ENCODE assay signal across 11 cellular contexts in the genomic region with DNA sequence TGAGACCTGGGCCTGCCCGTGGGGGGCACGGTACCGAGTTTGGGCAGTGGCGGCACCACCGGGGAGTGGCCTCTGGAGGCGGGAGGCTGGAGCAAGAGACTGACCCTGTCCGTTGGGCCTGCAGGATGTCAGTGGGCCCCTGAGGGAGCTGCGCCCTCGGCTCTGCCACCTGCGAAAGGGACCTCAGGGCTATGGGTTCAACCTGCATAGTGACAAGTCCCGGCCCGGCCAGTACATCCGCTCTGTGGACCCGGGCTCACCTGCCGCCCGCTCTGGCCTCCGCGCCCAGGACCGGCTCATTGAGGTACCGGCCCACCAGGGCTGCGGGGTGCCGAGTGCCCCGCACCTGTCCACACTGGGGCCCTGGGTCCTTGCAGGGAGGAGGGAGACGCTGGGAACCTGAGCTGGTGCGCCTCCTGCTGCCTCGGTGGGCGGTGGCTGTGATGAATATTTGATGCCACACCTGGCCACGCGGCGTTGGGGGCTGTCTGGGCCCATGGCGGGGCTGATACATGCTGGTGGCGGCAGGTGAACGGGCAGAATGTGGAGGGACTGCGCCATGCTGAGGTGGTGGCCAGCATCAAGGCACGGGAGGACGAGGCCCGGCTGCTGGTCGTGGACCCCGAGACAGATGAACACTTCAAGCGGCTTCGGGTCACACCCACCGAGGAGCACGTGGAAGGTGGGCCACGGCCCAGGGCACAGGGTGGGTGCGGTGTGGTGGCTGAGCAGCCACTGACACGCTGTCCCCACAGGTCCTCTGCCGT. TPM values are rescaled to one million over a fixed set of nuclear protein-coding genes. Genes with fewer than 3 reads are reported as not detected.
DNase-seq lines count a peak whose midpoint lies in the region; ATAC-seq and TF ChIP-seq lines count a peak whose summit lies in the region.
"Had no signal": no experiment of that assay in that cellular context is flagged by ENCODE, and none has a peak within 500 bp of the region (broad histone marks: within the 10 kb centered on the region; RNA-seq: fewer than 3 reads in every experiment).

No MANE protein-coding gene starts in this region.

- H3K4me1 ChIP-seq in PC-3 (ENCODE audit: insufficient read depth, low read length) (peaks cover 73% of the 10 kb centered on the region), ectodermal cell (ENCODE audit: control insufficient read depth, insufficient read depth, low read length) (peaks cover 18% of the 10 kb centered on the region), muscle layer of duodenum (ENCODE audit: control insufficient read depth in 1 of 2, insufficient read depth in 2 of 2, low read length in 2 of 2) (peaks cover 3 to 81% of the 10 kb centered on the region in 2 donors), thyroid gland (peaks cover 26 to 72% of the 10 kb centered on the region in 2 donors)

- H2AFZ ChIP-seq in PC-3 (ENCODE audit: low read length), result no peak overlapping the region

- peak overlapping the region; percentile 85 for H3K4me2 ChIP-seq in PC-3 (ENCODE audit: low read length)

- no peaks in the 10 kb centered on the region for H4K20me1 ChIP-seq in PC-3 (ENCODE audit: low read length)

- H3K36me3 ChIP-seq in PC-3 (ENCODE audit: low read depth, low read length) (no peaks in the 10 kb centered on the region; the same call in 1 of the 2 replicates), ectodermal cell (ENCODE audit: control insufficient read depth, insufficient read depth, low read length) (no peaks in the 10 kb centered on the region), muscle layer of duodenum (ENCODE audit: control insufficient read depth in 1 of 2, insufficient read depth in 2 of 2, low read length in 2 of 2) (peaks cover 0 to 8% of the 10 kb centered on the region in 2 donors), thyroid gland (peaks cover 0 to 8% of the 10 kb centered on the region in 2 donors)

- POLR2A ChIA-PET in PC-3 (lab: Charles Lee; ENCODE audit: unreplicated experiment), result interaction anchor here (0.8 kb wide), 1 partner anchor 13 kb away, joined by 4 read pairs; no protein-coding TSS in a partner anchor

- H3K27ac ChIP-seq in PC-3 (ENCODE audit: low read length) (peak overlapping the region; percentile 93), ectodermal cell (ENCODE audit: insufficient read depth, low read depth, low read length, poor library complexity, severe bottlenecking) (peak overlapping the region; percentile 60), muscle layer of duodenum (ENCODE audit: low read length) (peak overlapping the region; percentile 45), thyroid gland (peak overlapping the region; percentile 78 to 81 (median 78))

- CTCF ChIA-PET in PC-3 (lab: Charles Lee), result no interaction called here

- intact Hi-C loops in PC-3 (cut with micrococcal nuclease) (no loop called here), thyroid gland (cut with DNase I) (no loop called here)

- H3K4me3 ChIP-seq in PC-3 (ENCODE audit: low read length) (peak overlapping the region; percentile 63), ectodermal cell (ENCODE audit: insufficient read depth, low read depth, low read length) (no peak overlapping the region), muscle layer of duodenum (ENCODE audit: low read depth in 1 of 2, low read length in 2 of 2) (peak overlapping the region in 1 of 2 donors; percentile 48), thyroid gland (replicated peaks in 1 of 3) (peak overlapping the region in 1 of 3 donors; percentile 8)

- no peaks in the 10 kb centered on the region for H3K9me2 ChIP-seq in PC-3 (replicated peaks; ENCODE audit: low read length)

- H3F3A ChIP-seq in PC-3 (ENCODE audit: low read length, unreplicated experiment), result no peaks in the 10 kb centered on the region

- TF ChIP-seq POLR2A in thyroid gland (IDR thresholded peaks at IDR 0.05), result no peak

- no peak for ATAC-seq in PC-3
- ATAC-seq: esophagus mucosa had no signal

- H3K9ac ChIP-seq in PC-3 (ENCODE audit: low read length), result peak overlapping the region; percentile 82

- peaks cover 36% of the 10 kb centered on the region for H3K79me2 ChIP-seq in PC-3 (ENCODE audit: low read length)

- no peak for DNase-seq in PC-3
- no peak for DNase-seq in thyroid gland
- no peak for DNase-seq in midbrain (lab: John Stamatoyannopoulos, UW)
- DNase-seq in stimulated activated CD4-positive, alpha-beta T cell treated with anti-CD3 and anti-CD28 coated beads, Interleukin-15, amount 100 ng/mL, for 24 hours, result no peak
- no peak for DNase-seq in NCI-H1048 (lab: John Stamatoyannopoulos, UW)
- DNase-seq in NCI-H1105 (lab: John Stamatoyannopoulos, UW), result no peak
- DNase-seq: NCI-H1436 treated with DMSO at 0.1 percent for 48 hours had no signal

- 95% methylated on average over 47 of the region's 47 CpGs for WGBS in ectodermal cell, 2 experiments
- 83 to 94% methylated on average over 26 to 32 of the region's 47 CpGs for WGBS in thyroid gland, 2 donors

- no TSS peak for BruUV-seq in PC-3 (replicated peaks; lab: Mats Ljungman, UMichigan)

- no peak for TF ChIP-seq CTCF in PC-3 (conservative IDR thresholded peaks at IDR 0.05; ENCODE audit: low read depth, low read length)
- TF ChIP-seq CTCF in thyroid gland (IDR thresholded peaks at IDR 0.05), result no peak

- no peaks in the 10 kb centered on the region for H3K27me3 ChIP-seq in PC-3 (ENCODE audit: low read length)
- H3K27me3 ChIP-seq in ectodermal cell (ENCODE audit: control insufficient read depth, insufficient read depth, low read length, poor library complexity, severe bottlenecking), result no peaks in the 10 kb centered on the region
- no peaks in the 10 kb centered on the region for H3K27me3 ChIP-seq in muscle layer of duodenum (ENCODE audit: low read depth, low read length)
- no peaks in the 10 kb centered on the region for H3K27me3 ChIP-seq in thyroid gland

- H3K9me3 ChIP-seq in PC-3 (ENCODE audit: low read length) (no peaks in the 10 kb centered on the region), ectodermal cell (ENCODE audit: control insufficient read depth, low read length) (no peaks in the 10 kb centered on the region), muscle layer of duodenum (ENCODE audit: control insufficient read depth in 1 of 2, low read length in 2 of 2) (no peaks in the 10 kb centered on the region), thyroid gland (no peaks in the 10 kb centered on the region)

RNA-seq across cellular contexts. Expression of a gene that starts 9.7 kb away (rescaled TPM):
- total RNA-seq in PC-3 (2014; rRNA removed), result 145 and 160 TPM in 2 replicates
- polyA plus RNA-seq in ectodermal cell (2013, experiment 1 of 4), result 9.0 TPM
- polyA plus RNA-seq in ectodermal cell (2013, experiment 2 of 4), result 6.7 TPM
- polyA plus RNA-seq in ectodermal cell (2013, experiment 3 of 4), result 8.7 TPM
- 10.0 TPM for polyA plus RNA-seq in ectodermal cell (2013, experiment 4 of 4)
- 100 to 1,000 TPM in 1 of 4 donors, 10 to 100 TPM in 3; 73.8 to 146 (median 81.6) TPM for total RNA-seq in thyroid gland

RNA-seq across cellular contexts. Expression of a gene that starts 11.3 kb away (rescaled TPM):
- total RNA-seq in PC-3 (2014; rRNA removed) (87.1 and 90.1 TPM in 2 replicates), thyroid gland (10 to 100 TPM in 3 of 4 donors, 1 to 10 TPM in 1; 6.1 to 38.7 (median 25.0) TPM)
- 42.3 TPM for polyA plus RNA-seq in ectodermal cell (2013, experiment 1 of 4)
- polyA plus RNA-seq in ectodermal cell (2013, experiment 2 of 4), result 37.8 TPM
- polyA plus RNA-seq in ectodermal cell (2013, experiment 3 of 4), result 37.6 TPM
- polyA plus RNA-seq in ectodermal cell (2013, experiment 4 of 4), result 41.5 TPM

RNA-seq across cellular contexts. Expression of a gene that starts 11.4 kb away (rescaled TPM):
- total RNA-seq in PC-3 (2014; rRNA removed), result 59.3 and 64.4 TPM in 2 replicates
- 91.4 TPM for polyA plus RNA-seq in ectodermal cell (2013, experiment 1 of 4)
- polyA plus RNA-seq in ectodermal cell (2013, experiment 2 of 4), result 99.9 TPM
- 70.5 TPM for polyA plus RNA-seq in ectodermal cell (2013, experiment 3 of 4)
- polyA plus RNA-seq in ectodermal cell (2013, experiment 4 of 4), result 86.4 TPM
- 100 to 1,000 TPM; 101 to 148 (median 109) TPM for total RNA-seq in thyroid gland

RNA-seq across cellular contexts. Expression of a gene that starts 16.8 kb away (rescaled TPM):
- total RNA-seq in PC-3 (2014; rRNA removed) (3.8 and 5.6 TPM in 2 replicates), thyroid gland (under 1 TPM in 2 of 4 donors, not detected in 2; 0.54 to 0.63 TPM)
- 0.94 TPM for polyA plus RNA-seq in ectodermal cell (2013, experiment 1 of 4)
- 0.50 TPM for polyA plus RNA-seq in ectodermal cell (2013, experiment 2 of 4)
- polyA plus RNA-seq in ectodermal cell (2013, experiment 3 of 4), result 0.48 TPM
- 1.9 TPM for polyA plus RNA-seq in ectodermal cell (2013, experiment 4 of 4)
- polyA plus RNA-seq: keratinocyte had no signal

RNA-seq across cellular contexts. Expression of a gene that starts 26.8 kb away (rescaled TPM):
- total RNA-seq in PC-3 (2014; rRNA removed), result 44.4 and 60.1 TPM in 2 replicates
- 40.8 TPM for polyA plus RNA-seq in ectodermal cell (2013, experiment 1 of 4)
- polyA plus RNA-seq in ectodermal cell (2013, experiment 2 of 4), result 38.0 TPM
- polyA plus RNA-seq in ectodermal cell (2013, experiment 3 of 4), result 30.5 TPM
- 35.0 TPM for polyA plus RNA-seq in ectodermal cell (2013, experiment 4 of 4)
- 10 to 100 TPM; 19.0 to 38.4 (median 27.4) TPM for total RNA-seq in thyroid gland
